ENCODE assay signal across 14 cellular contexts in genomic region chr11:110032957-110033570, GRCh38.
"Had no signal": no experiment of that assay in that cellular context is flagged by ENCODE, and none has a peak within 500 bp of the region (broad histone marks: within the 10 kb centered on the region; RNA-seq: fewer than 3 reads in every experiment).

No MANE protein-coding gene starts in this region.

- H3K27me3 ChIP-seq: neural progenitor cell had no signal

- H3K4me3 ChIP-seq: lower lobe of right lung, neural progenitor cell had no signal

- H3K4me1 ChIP-seq: lower lobe of right lung, parathyroid adenoma had no signal

- H3K4me1 Mint-ChIP-seq: T-helper 17 cell had no signal

- H3K4me3 Mint-ChIP-seq: activated CD8-positive, alpha-beta T cell treated with anti-CD3 and anti-CD28 coated beads, Interleukin-2, amount 10 ng/mL, durations not matched to agents 7 days and 5 days; mesothelial cell of epicardium; T-helper 17 cell; WTC11 had no signal

- DNase-seq: activated CD4-positive, alpha-beta T cell treated with anti-CD3 and anti-CD28 coated beads for 48 hours; activated CD8-positive, alpha-beta memory T cell treated with anti-CD3 and anti-CD28 coated beads, Interleukin-2, amount 50 U/mL, for 4 hours; activated CD8-positive, alpha-beta T cell treated with anti-CD3 and anti-CD28 coated beads, Interleukin-2, amount 10 ng/mL, durations not matched to agents 7 days and 5 days; activated T-cell treated with anti-CD3 and anti-CD28 coated beads, Interleukin-2, amount 50 U/mL, for 48 hours; foreskin melanocyte; left colon; lower lobe of right lung; stimulated activated CD4-positive, alpha-beta T cell treated with anti-CD3 and anti-CD28 coated beads, Interleukin-12 subunit alpha, Interleukin-12 subunit beta, amount 100 ng/mL, for 4 hours; stimulated activated CD4-positive, alpha-beta T cell treated with anti-CD3 and anti-CD28 coated beads, Interleukin-2, amount 100 ng/mL, for 24 hours; T-helper 17 cell had no signal

- ATAC-seq: activated CD8-positive, alpha-beta T cell treated with anti-CD3 and anti-CD28 coated beads, Interleukin-2, amount 10 ng/mL, durations not matched to agents 7 days and 5 days; left colon; lower lobe of right lung; T-helper 17 cell; WTC11 had no signal

- H3K36me3 ChIP-seq: lower lobe of right lung, neural progenitor cell had no signal

- H3K36me3 Mint-ChIP-seq: mesothelial cell of epicardium, neural progenitor cell, WTC11 had no signal

- H3K27ac ChIP-seq: lower lobe of right lung, parathyroid adenoma had no signal

- H3K27ac Mint-ChIP-seq: activated CD8-positive, alpha-beta T cell treated with anti-CD3 and anti-CD28 coated beads, Interleukin-2, amount 10 ng/mL, durations not matched to agents 7 days and 5 days; mesothelial cell of epicardium; T-helper 17 cell; WTC11 had no signal

- H3K9me3 Mint-ChIP-seq: mesothelial cell of epicardium, neural progenitor cell, WTC11 had no signal
